In the genomic region with DNA sequence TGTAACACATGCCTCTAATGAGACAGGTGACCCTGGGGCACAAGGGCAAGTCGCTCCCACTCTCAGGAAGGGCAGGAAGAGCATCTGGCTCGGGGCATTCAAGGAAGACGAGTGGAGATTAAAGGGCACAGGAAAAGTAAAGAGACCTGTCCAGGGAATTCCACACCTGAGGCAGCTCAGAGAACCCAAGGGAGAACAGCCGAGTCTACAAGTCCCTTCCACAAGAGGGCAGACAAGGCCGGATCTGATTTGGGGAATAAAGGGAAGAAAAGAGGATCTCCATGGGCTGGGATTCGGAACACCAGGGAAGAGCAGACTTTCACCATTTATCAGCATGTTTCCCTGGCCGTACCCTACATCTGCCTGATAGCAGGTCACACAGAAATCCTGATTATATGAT, we compare ENCODE assay signal across 1 cellular context.
TF ChIP-seq lines count a peak whose summit lies in the region.

No MANE protein-coding gene starts in this region.

TF ChIP-seq in GM12878, 131 proteins besides CTCF, POLR2A, EP300 and RAD21:
- TF ChIP-seq NR2F1 (conservative IDR thresholded peaks at IDR 0.05): no peak
- no peak for TF ChIP-seq CHD2 (IDR thresholded peaks at IDR 0.05; ENCODE audit: borderline replicate concordance, low read depth, low read length)
- TF ChIP-seq DPF2 (IDR thresholded peaks at IDR 0.05): no peak
- no peak for TF ChIP-seq EGR1 (IDR thresholded peaks at IDR 0.05; ENCODE audit: borderline replicate concordance in 1 of 2, low read depth in 2 of 2, low read length in 2 of 2)
- no peak for TF ChIP-seq BMI1 (IDR thresholded peaks at IDR 0.05; ENCODE audit: borderline replicate concordance)
- no peak for TF ChIP-seq PKNOX1 (IDR thresholded peaks at IDR 0.05)
- TF ChIP-seq NR2C1 (IDR thresholded peaks at IDR 0.05): no peak
- no peak for TF ChIP-seq MYB (IDR thresholded peaks at IDR 0.05; ENCODE audit: borderline replicate concordance, low read depth, low read length)
- TF ChIP-seq HDGF (IDR thresholded peaks at IDR 0.05): no peak
- no peak for TF ChIP-seq GATAD2B (conservative IDR thresholded peaks at IDR 0.05; ENCODE audit: low read depth)
- TF ChIP-seq KLF5 (IDR thresholded peaks at IDR 0.05; ENCODE audit: partially characterized antibody): no peak
- no peak for TF ChIP-seq NBN (IDR thresholded peaks at IDR 0.05)
- TF ChIP-seq ATF3 (IDR thresholded peaks at IDR 0.05; ENCODE audit: borderline replicate concordance, extremely low read depth, low read depth, low read length): no peak
- TF ChIP-seq IRF4 (IDR thresholded peaks at IDR 0.05; ENCODE audit: low read depth, low read length): no peak
- TF ChIP-seq, protein P1, sequence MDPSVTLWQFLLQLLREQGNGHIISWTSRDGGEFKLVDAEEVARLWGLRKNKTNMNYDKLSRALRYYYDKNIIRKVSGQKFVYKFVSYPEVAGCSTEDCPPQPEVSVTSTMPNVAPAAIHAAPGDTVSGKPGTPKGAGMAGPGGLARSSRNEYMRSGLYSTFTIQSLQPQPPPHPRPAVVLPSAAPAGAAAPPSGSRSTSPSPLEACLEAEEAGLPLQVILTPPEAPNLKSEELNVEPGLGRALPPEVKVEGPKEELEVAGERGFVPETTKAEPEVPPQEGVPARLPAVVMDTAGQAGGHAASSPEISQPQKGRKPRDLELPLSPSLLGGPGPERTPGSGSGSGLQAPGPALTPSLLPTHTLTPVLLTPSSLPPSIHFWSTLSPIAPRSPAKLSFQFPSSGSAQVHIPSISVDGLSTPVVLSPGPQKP (IDR thresholded peaks at IDR 0.05; ENCODE audit: low read depth, low read length): no peak
- no peak for TF ChIP-seq HDAC6 (IDR thresholded peaks at IDR 0.05; ENCODE audit: unreplicated experiment)
- TF ChIP-seq, protein P2, sequence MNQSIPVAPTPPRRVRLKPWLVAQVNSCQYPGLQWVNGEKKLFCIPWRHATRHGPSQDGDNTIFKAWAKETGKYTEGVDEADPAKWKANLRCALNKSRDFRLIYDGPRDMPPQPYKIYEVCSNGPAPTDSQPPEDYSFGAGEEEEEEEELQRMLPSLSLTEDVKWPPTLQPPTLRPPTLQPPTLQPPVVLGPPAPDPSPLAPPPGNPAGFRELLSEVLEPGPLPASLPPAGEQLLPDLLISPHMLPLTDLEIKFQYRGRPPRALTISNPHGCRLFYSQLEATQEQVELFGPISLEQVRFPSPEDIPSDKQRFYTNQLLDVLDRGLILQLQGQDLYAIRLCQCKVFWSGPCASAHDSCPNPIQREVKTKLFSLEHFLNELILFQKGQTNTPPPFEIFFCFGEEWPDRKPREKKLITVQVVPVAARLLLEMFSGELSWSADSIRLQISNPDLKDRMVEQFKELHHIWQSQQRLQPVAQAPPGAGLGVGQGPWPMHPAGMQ (IDR thresholded peaks at IDR 0.05; ENCODE audit: borderline replicate concordance): no peak
